ENCODE assay signal across 15 cellular contexts in the genomic region with DNA sequence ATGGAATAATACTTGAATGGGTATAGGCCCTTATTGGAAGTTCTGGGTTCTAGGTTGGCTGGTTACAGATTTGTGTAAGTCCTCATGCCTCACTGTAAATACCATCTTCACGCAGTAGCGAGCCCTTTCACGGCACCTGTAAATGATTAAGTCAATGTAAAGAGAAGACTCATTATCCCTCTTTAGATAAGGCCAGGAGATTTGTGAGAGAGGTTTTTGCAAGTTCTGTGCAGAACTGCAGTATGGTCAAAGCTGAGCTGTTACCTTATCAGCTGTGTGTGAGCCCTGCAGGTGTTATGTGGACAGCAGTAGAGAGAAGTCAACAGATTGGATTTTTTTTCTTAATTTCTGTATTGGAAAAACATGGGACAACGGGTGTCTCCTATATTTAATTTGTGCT.
A peak's percentile ranks its signal among the peaks of the same experiment; 100 is the strongest.
DNase-seq lines count a peak whose midpoint lies in the region; ATAC-seq, FAIRE-seq and TF ChIP-seq lines count a peak whose summit lies in the region.
"Had no signal": no experiment of that assay in that cellular context is flagged by ENCODE, and none has a peak within 500 bp of the region (broad histone marks: within the 10 kb centered on the region; RNA-seq: fewer than 3 reads in every experiment).

No MANE protein-coding gene starts in this region.

- H3K23me2 ChIP-seq in H1 (ENCODE audit: low read depth, low read length): peaks cover 4% of the 10 kb centered on the region; the same call in 1 of the 2 replicates

- H3K9ac ChIP-seq in HUES48 (ENCODE audit: low read depth, low read length) (0 out of 2 replicates have a peak overlapping the region, but pooled peaks have one; percentile 31), H1 (replicated peaks in 1 of 4; ENCODE audit: extremely low read depth in 1 of 4, low read depth in 3 of 4, low read length in 3 of 4) (no peak overlapping the region), neural progenitor cell (no peak overlapping the region)
- H3K9ac ChIP-seq: BLaER1 treated with 17β-estradiol and CSF1 and Interleukin-3, amounts not matched to agents 10 nM and 100 nM had no signal

- H3K4me2 ChIP-seq in H1 (ENCODE audit: insufficient read depth in 1 of 2, low read depth in 2 of 2, low read length in 2 of 2): peak overlapping the region; percentile 52 to 75; a peak in 3 of 4 replicates
- peak overlapping the region; percentile 64 for H3K4me2 ChIP-seq in neural progenitor cell
- H3K4me2 ChIP-seq: BLaER1 treated with 17β-estradiol and CSF1 and Interleukin-3, amounts not matched to agents 10 nM and 100 nM had no signal

- H3K4ac ChIP-seq in H1 (replicated peaks; ENCODE audit: insufficient read length, low read depth, low read length): no peak overlapping the region

- TF ChIP-seq CTCF in H1 (IDR thresholded peaks at IDR 0.05; ENCODE audit: control extremely low read depth in 1 of 3, insufficient read depth in 1 of 3, low read depth in 1 of 3, low read length in 3 of 3) (no peak), neural progenitor cell (IDR thresholded peaks at IDR 0.05) (no peak), GM10248 (IDR thresholded peaks at IDR 0.05; ENCODE audit: control extremely low read depth, extremely low read depth, low read depth, missing control alignments) (no peak)

- peak overlapping the region; percentile 28; the same call in 1 of the 2 replicates for H3K4me3 ChIP-seq in HUES48 (ENCODE audit: low read depth, low read length)
- peak overlapping the region in 1 of 4 experiments; percentile 26; a peak in 1 of 8 replicates for H3K4me3 ChIP-seq in H1 (ENCODE audit: extremely low read depth in 1 of 4, insufficient read depth in 2 of 4, low read depth in 3 of 4, low read length in 4 of 4)
- peak overlapping the region; percentile 20 for H3K4me3 ChIP-seq in neural progenitor cell
- H3K4me3 ChIP-seq: BLaER1 treated with 17β-estradiol and CSF1 and Interleukin-3, amounts not matched to agents 10 nM and 100 nM; Peyer's patch had no signal

- no peaks in the 10 kb centered on the region for H3K36me3 Mint-ChIP-seq in neural progenitor cell
- H3K36me3 Mint-ChIP-seq in T-cell: no peaks in the 10 kb centered on the region
- H3K36me3 Mint-ChIP-seq: CD8-positive, alpha-beta T cell; IgD-negative memory B cell had no signal

- CTCF ChIA-PET in H1 (lab: Charles Lee; ENCODE audit: partially characterized antibody): no interaction called here
- CTCF ChIA-PET in GM10248 (lab: Yijun Ruan, JAX): no interaction called here
- CTCF ChIA-PET in T-cell (lab: Charles Lee): interaction anchor here (0.7 kb wide), 3 partner anchors 25 to 1072 kb away, joined by 3 to 6 read pairs (median 4); no protein-coding TSS in a partner anchor

- H4K20me1 ChIP-seq in H1 (replicated peaks in 1 of 2; ENCODE audit: control insufficient read depth in 1 of 2, insufficient read depth in 2 of 2, low read length in 2 of 2): no peaks in the 10 kb centered on the region
- H4K20me1 ChIP-seq in neural progenitor cell (ENCODE audit: low read depth): no peaks in the 10 kb centered on the region
- H4K20me1 ChIP-seq: BLaER1 treated with 17β-estradiol and CSF1 and Interleukin-3, amounts not matched to agents 10 nM and 100 nM had no signal

- peak overlapping the region; percentile 65; the same call in 1 of the 2 replicates for H2BK20ac ChIP-seq in H1 (ENCODE audit: low read length)

- DNase-seq in DMS53 (lab: John Stamatoyannopoulos, UW) (peak; percentile 76), H1 (ENCODE audit: low read depth in 1 of 2, low spot score in 2 of 2) (no peak), neural progenitor cell (ENCODE audit: low spot score) (peak; percentile 57), SHP77 treated with DMSO at 0.1 percent for 48 hours (lab: John Stamatoyannopoulos, UW) (no peak), GM10248 (ENCODE audit: extremely low spot score) (no peak), T-cell (no peak)
- DNase-seq: CD8-positive, alpha-beta T cell; DND-41; MM.1S; NCI-H2081 treated with DMSO at 0.1 percent for 48 hours; NCI-H510A treated with DMSO at 0.1 percent for 48 hours; Peyer's patch had no signal

- H3K9me3 Mint-ChIP-seq in neural progenitor cell: peaks cover 4% of the 10 kb centered on the region
- no peaks in the 10 kb centered on the region for H3K9me3 Mint-ChIP-seq in T-cell
- H3K9me3 Mint-ChIP-seq: CD8-positive, alpha-beta T cell; IgD-negative memory B cell had no signal

- FAIRE-seq in H1 (lab: Jason Lieb, UNC): no peak

- H3K27ac Mint-ChIP-seq in neural progenitor cell: no peak overlapping the region
- H3K27ac Mint-ChIP-seq in T-cell: no peak overlapping the region
- H3K27ac Mint-ChIP-seq: CD8-positive, alpha-beta T cell; IgD-negative memory B cell had no signal

- H3K36me3 ChIP-seq in HUES48 (ENCODE audit: control insufficient read depth, insufficient read depth, low read length): no peaks in the 10 kb centered on the region
- H3K36me3 ChIP-seq in H1 (ENCODE audit: control insufficient read depth in 2 of 4, insufficient read depth in 4 of 4, low read length in 3 of 4): no peaks in the 10 kb centered on the region
- no peaks in the 10 kb centered on the region for H3K36me3 ChIP-seq in neural progenitor cell
- H3K36me3 ChIP-seq: BLaER1 treated with 17β-estradiol and CSF1 and Interleukin-3, amounts not matched to agents 10 nM and 100 nM; Peyer's patch had no signal

- H3K4me1 ChIP-seq in HUES48 (ENCODE audit: control insufficient read depth, insufficient read depth, low read length) (peaks cover 52% of the 10 kb centered on the region), H1 (replicated peaks in 1 of 4; ENCODE audit: control insufficient read depth in 3 of 4, insufficient read depth in 4 of 4, low read length in 3 of 4) (peaks cover 3 to 36% (median 20%) of the 10 kb centered on the region in 4 experiments; a peak in 5 of 7 replicates), neural progenitor cell (peaks cover 57% of the 10 kb centered on the region)
- H3K4me1 ChIP-seq: Peyer's patch had no signal

- ATAC-seq in T-cell (replicated peaks in 1 of 4): no peak
- ATAC-seq: CD8-positive, alpha-beta T cell had no signal

- POLR2A ChIA-PET in H1 (lab: Charles Lee; ENCODE audit: partially characterized antibody): interaction anchor here (0.8 kb wide), 1 partner anchor 26 kb away, joined by 3 read pairs; no protein-coding TSS in a partner anchor
- POLR2A ChIA-PET in GM10248 (lab: Yijun Ruan, JAX): no interaction called here
- POLR2A ChIA-PET in T-cell (lab: Charles Lee): no interaction called here

- H3K79me2 ChIP-seq in H1 (ENCODE audit: control insufficient read depth in 1 of 2, insufficient read depth in 2 of 2, low read length in 2 of 2) (no peaks in the 10 kb centered on the region), neural progenitor cell (ENCODE audit: low read depth) (no peaks in the 10 kb centered on the region)

- 70% methylated on average over 4 of the region's 4 CpGs; no CpG with 5 or more reads in 1 of the 2 experiments for WGBS in H1 (ENCODE audit: extremely low coverage in 1 of 2, insufficient coverage in 1 of 2, insufficient read length in 1 of 2, insufficient replicate concordance in 2 of 2, low coverage in 1 of 2, low lambda C conversion rate in 2 of 2, missing lambda C conversion rate in 1 of 2), 2 experiments

- H3K27ac ChIP-seq in HUES48 (ENCODE audit: low read depth, low read length) (peak overlapping the region; percentile 72), H1 (ENCODE audit: low read depth, low read length) (no peak overlapping the region), neural progenitor cell (peak overlapping the region; percentile 81)
- H3K27ac ChIP-seq: BLaER1 treated with 17β-estradiol and CSF1 and Interleukin-3, amounts not matched to agents 10 nM and 100 nM; Peyer's patch had no signal

- H3F3A ChIP-seq in neural progenitor cell (ENCODE audit: low read depth): peaks cover 55% of the 10 kb centered on the region

- peak overlapping the region; percentile 5 for H3K56ac ChIP-seq in H1 (replicated peaks; ENCODE audit: insufficient read length, low read depth, low read length)

- no peak overlapping the region for H3K23ac ChIP-seq in H1 (ENCODE audit: insufficient read length)

- peak overlapping the region; percentile 56 for H2BK120ac ChIP-seq in H1 (replicated peaks; ENCODE audit: low read depth, low read length)

- H3K9me3 ChIP-seq in HUES48 (ENCODE audit: control insufficient read depth, insufficient read depth, low read length): no peaks in the 10 kb centered on the region
- H3K9me3 ChIP-seq in H1 (ENCODE audit: insufficient read depth in 2 of 2, low read depth in 1 of 2, low read length in 1 of 2): no peaks in the 10 kb centered on the region; a peak in 1 of 4 replicates
- no peaks in the 10 kb centered on the region for H3K9me3 ChIP-seq in neural progenitor cell (ENCODE audit: low read depth)
- H3K9me3 ChIP-seq: BLaER1 treated with 17β-estradiol and CSF1 and Interleukin-3, amounts not matched to agents 10 nM and 100 nM; Peyer's patch had no signal

- peak overlapping the region; percentile 10; the same call in 1 of the 2 replicates for H2BK12ac ChIP-seq in H1 (ENCODE audit: low read depth, low read length)

- no peak overlapping the region for H4K8ac ChIP-seq in H1 (ENCODE audit: extremely low read depth, insufficient read depth, low read length)

- no peak overlapping the region for H4K5ac ChIP-seq in H1 (ENCODE audit: insufficient read length, low read depth, low read length)

- peak overlapping the region; percentile 16 for H4K91ac ChIP-seq in H1 (replicated peaks; ENCODE audit: insufficient read length, low read length)

- H2AFZ ChIP-seq in H1 (ENCODE audit: low read length) (no peak overlapping the region), neural progenitor cell (replicated peaks) (no peak overlapping the region)

- H3K14ac ChIP-seq in H1 (ENCODE audit: insufficient read length): no peak overlapping the region

- H2BK5ac ChIP-seq in H1 (ENCODE audit: low read depth, low read length): peak overlapping the region; percentile 83; the same call in 1 of the 2 replicates

- H2AK5ac ChIP-seq in H1 (ENCODE audit: low read depth, low read length): peak overlapping the region; percentile 8; the same call in 1 of the 2 replicates

- H3K27me3 ChIP-seq in HUES48 (ENCODE audit: control insufficient read depth, insufficient read depth, low read length) (0 out of 2 replicates have a peak, but pooled peaks cover 4% of the 10 kb centered on the region), H1 (replicated peaks in 1 of 4; ENCODE audit: control insufficient read depth in 3 of 4, extremely low read depth in 1 of 4, insufficient read depth in 3 of 4, low read length in 3 of 4) (no peaks in the 10 kb centered on the region), neural progenitor cell (no peaks in the 10 kb centered on the region)
- H3K27me3 ChIP-seq: BLaER1 treated with 17β-estradiol and CSF1 and Interleukin-3, amounts not matched to agents 10 nM and 100 nM; Peyer's patch had no signal

- TF ChIP-seq RAD21 in H1 (IDR thresholded peaks at IDR 0.05 in 1 of 2, conservative IDR thresholded peaks at IDR 0.05 in 1 of 2; ENCODE audit: low read depth in 2 of 2, low read length in 2 of 2): no peak

- H2BK15ac ChIP-seq in H1 (ENCODE audit: low read length): no peak overlapping the region

- no peak for TF ChIP-seq POLR2A in H1 (IDR thresholded peaks at IDR 0.05; ENCODE audit: control extremely low read depth in 1 of 2, low read depth in 2 of 2, low read length in 2 of 2)

- TF ChIP-seq EP300 in H1 (IDR thresholded peaks at IDR 0.05; ENCODE audit: borderline replicate concordance in 1 of 2, low read depth in 2 of 2, low read length in 2 of 2): no peak

- peaks cover 26% of the 10 kb centered on the region for H3K4me1 Mint-ChIP-seq in neural progenitor cell
- H3K4me1 Mint-ChIP-seq in T-cell: peaks cover 0 to 2% (median 0%) of the 10 kb centered on the region in 3 donors
- H3K4me1 Mint-ChIP-seq: IgD-negative memory B cell had no signal

- no peak overlapping the region; the same call in 1 of the 2 replicates for H3K18ac ChIP-seq in H1 (ENCODE audit: extremely low read depth, low read length)

- no peaks in the 10 kb centered on the region for H3K79me1 ChIP-seq in H1 (ENCODE audit: low read depth, low read length)

- H3K4me3 Mint-ChIP-seq in neural progenitor cell (no peak overlapping the region), T-cell (no peak overlapping the region)
- H3K4me3 Mint-ChIP-seq: CD8-positive, alpha-beta T cell; IgD-negative memory B cell had no signal

- peaks cover 17% of the 10 kb centered on the region for H3K27me3 Mint-ChIP-seq in neural progenitor cell (ENCODE audit: insufficient read depth, low read depth)
- peaks cover 0 to 2% of the 10 kb centered on the region in 2 donors for H3K27me3 Mint-ChIP-seq in T-cell

Comparison
In these comparisons a context has a peak if more than half of its experiments do, and no peak if none do; other contexts are left out.
1. DNase-seq: peak in DMS53 (single experiment) and neural progenitor cell (single experiment); none in H1 (0 of 2), SHP77 treated with DMSO at 0.1 percent for 48 hours (single experiment), GM10248 (single experiment) and T-cell (0 of 34).
2. CTCF ChIA-PET loops: an anchor here in T-cell (0.7 kb wide); none called in H1 and GM10248.